9 cellular contexts compared by ENCODE assay signal in the genomic region with DNA sequence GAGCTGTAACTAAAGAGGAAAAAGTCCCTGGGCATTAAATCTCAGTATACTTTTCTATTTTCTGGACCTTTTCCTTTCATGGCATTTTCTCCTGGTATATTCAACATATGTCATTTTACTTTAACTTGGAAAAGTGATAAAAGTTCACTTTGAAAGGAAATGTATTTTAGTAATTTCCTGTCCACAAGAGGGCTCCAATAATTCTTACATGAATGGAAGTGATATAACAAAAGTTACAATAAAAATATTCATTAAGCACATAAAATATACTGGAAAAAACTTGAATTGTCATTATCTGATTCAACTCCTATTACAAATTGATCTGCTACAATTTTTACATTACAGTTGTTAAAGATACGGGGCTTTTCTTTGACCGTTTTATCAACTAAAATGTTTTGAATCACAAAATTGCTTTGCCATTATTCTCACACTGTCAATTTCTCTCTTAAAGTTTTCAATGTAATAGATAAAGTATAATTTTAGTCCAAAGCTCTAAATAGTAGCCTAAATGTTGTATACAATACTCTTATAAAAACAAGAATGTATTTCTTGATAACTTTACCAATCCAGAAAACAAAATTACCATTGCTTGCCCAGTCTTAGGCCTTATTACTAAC. TPM values are rescaled to one million over a fixed set of nuclear protein-coding genes. Genes with fewer than 3 reads are reported as not detected.
DNase-seq lines count a peak whose midpoint lies in the region; ATAC-seq, FAIRE-seq and TF ChIP-seq lines count a peak whose summit lies in the region.
"Had no signal": no experiment of that assay in that cellular context is flagged by ENCODE, and none has a peak within 500 bp of the region (broad histone marks: within the 10 kb centered on the region; RNA-seq: fewer than 3 reads in every experiment).

No MANE protein-coding gene starts in this region.

- H3K27ac ChIP-seq in cardiac muscle cell (no peak overlapping the region), upper lobe of left lung (peak overlapping the region in 1 of 4 donors; percentile 29)

- peak in 1 of 2 donors; percentile 40 for DNase-seq in cardiac muscle cell (ENCODE audit: low read depth in 1 of 2, low spot score in 1 of 2)
- DNase-seq in left ventricle myocardium superior, result no peak
- no peak for DNase-seq in upper lobe of left lung
- DNase-seq: NCI-H510A treated with DMSO at 0.1 percent for 48 hours had no signal

- H3K36me3 ChIP-seq in cardiac muscle cell (no peaks in the 10 kb centered on the region), upper lobe of left lung (no peaks in the 10 kb centered on the region)

- H3K9me3 Mint-ChIP-seq in activated T-helper 17 cell treated with anti-CD3 and anti-CD28 coated beads, Interleukin-2, amount 50 U/mL, for 72 hours, result no peaks in the 10 kb centered on the region

- peak overlapping the region; percentile 23 for H3K4me3 Mint-ChIP-seq in activated T-helper 17 cell treated with anti-CD3 and anti-CD28 coated beads, Interleukin-2, amount 50 U/mL, for 72 hours

- H3K27ac Mint-ChIP-seq in activated T-helper 17 cell treated with anti-CD3 and anti-CD28 coated beads, Interleukin-2, amount 50 U/mL, for 72 hours, result no peak overlapping the region

- peak; percentile 95 for FAIRE-seq in islet of Langerhans (lab: Jason Lieb, UNC)

- no peak for TF ChIP-seq POLR2A in upper lobe of left lung (IDR thresholded peaks at IDR 0.05)

- H3K4me1 Mint-ChIP-seq in activated T-helper 17 cell treated with anti-CD3 and anti-CD28 coated beads, Interleukin-2, amount 50 U/mL, for 72 hours, result peaks cover 38% of the 10 kb centered on the region

- no peak for ATAC-seq in left ventricle myocardium superior
- ATAC-seq in activated T-helper 17 cell treated with anti-CD3 and anti-CD28 coated beads, Interleukin-2, amount 50 U/mL, for 72 hours (replicated peaks), result no peak
- ATAC-seq in upper lobe of left lung (ENCODE audit: low FRiP score in 2 of 2), result no peak
- no peak for ATAC-seq in HG03095 (IDR thresholded peaks at IDR 0.05; ENCODE audit: unreplicated experiment)
- no peak for ATAC-seq in GM18502 (IDR thresholded peaks at IDR 0.05; ENCODE audit: poor library complexity, unreplicated experiment)
- no peak for ATAC-seq in HG03378 (IDR thresholded peaks at IDR 0.05; ENCODE audit: unreplicated experiment)

- H3K4me1 ChIP-seq in cardiac muscle cell (ENCODE audit: low read depth), result peaks cover 24% of the 10 kb centered on the region
- H3K4me1 ChIP-seq in upper lobe of left lung, result peaks cover 17 to 29% (median 25%) of the 10 kb centered on the region in 4 donors

- TF ChIP-seq CTCF in cardiac muscle cell (IDR thresholded peaks at IDR 0.05; ENCODE audit: low read depth, low read length), result peak; percentile 38
- TF ChIP-seq CTCF in upper lobe of left lung (IDR thresholded peaks at IDR 0.05), result peak in 4 of 6 experiments; percentile 8 to 31 (median 15)

- no peak for TF ChIP-seq EP300 in upper lobe of left lung (IDR thresholded peaks at IDR 0.05)

- H3K27me3 ChIP-seq in cardiac muscle cell (no peaks in the 10 kb centered on the region), upper lobe of left lung (no peaks in the 10 kb centered on the region)

- 76 to 84% methylated on average over 2 of the region's 2 CpGs for WGBS in upper lobe of left lung, 2 donors

- H3K4me3 ChIP-seq in cardiac muscle cell (no peak overlapping the region), upper lobe of left lung (peak overlapping the region in 1 of 4 donors; percentile 85)

- H3K27me3 Mint-ChIP-seq in activated T-helper 17 cell treated with anti-CD3 and anti-CD28 coated beads, Interleukin-2, amount 50 U/mL, for 72 hours, result no peaks in the 10 kb centered on the region

- intact Hi-C loops in left ventricle myocardium superior (cut with micrococcal nuclease), result loop anchor here (5.0 kb wide), 1 partner anchor 267 kb away; no protein-coding TSS in a partner anchor

- H3K9me3 ChIP-seq in cardiac muscle cell (ENCODE audit: low read depth) (no peaks in the 10 kb centered on the region), upper lobe of left lung (no peaks in the 10 kb centered on the region)

- H3K36me3 Mint-ChIP-seq in activated T-helper 17 cell treated with anti-CD3 and anti-CD28 coated beads, Interleukin-2, amount 50 U/mL, for 72 hours (ENCODE audit: low read depth), result peaks cover 17% of the 10 kb centered on the region

RNA-seq across cellular contexts. Expression of gene UBL3, which starts 4.9 kb away (rescaled TPM):
- total RNA-seq in cardiac muscle cell (14.7 and 16.3 TPM in 2 replicates), left ventricle myocardium superior (22.6 TPM), upper lobe of left lung (100 to 1,000 TPM in 1 of 6 donors, 10 to 100 TPM in 5; 32.5 to 122 (median 53.3) TPM)
- polyA plus RNA-seq in cardiac muscle cell, result 19.2 and 21.3 TPM in 2 replicates
- 1 to 10 TPM; 8.4 to 9.4 TPM for total RNA-seq in activated T-helper 17 cell treated with anti-CD3 and anti-CD28 coated beads, Interleukin-2, amount 50 U/mL, for 72 hours
